In the genomic region with DNA sequence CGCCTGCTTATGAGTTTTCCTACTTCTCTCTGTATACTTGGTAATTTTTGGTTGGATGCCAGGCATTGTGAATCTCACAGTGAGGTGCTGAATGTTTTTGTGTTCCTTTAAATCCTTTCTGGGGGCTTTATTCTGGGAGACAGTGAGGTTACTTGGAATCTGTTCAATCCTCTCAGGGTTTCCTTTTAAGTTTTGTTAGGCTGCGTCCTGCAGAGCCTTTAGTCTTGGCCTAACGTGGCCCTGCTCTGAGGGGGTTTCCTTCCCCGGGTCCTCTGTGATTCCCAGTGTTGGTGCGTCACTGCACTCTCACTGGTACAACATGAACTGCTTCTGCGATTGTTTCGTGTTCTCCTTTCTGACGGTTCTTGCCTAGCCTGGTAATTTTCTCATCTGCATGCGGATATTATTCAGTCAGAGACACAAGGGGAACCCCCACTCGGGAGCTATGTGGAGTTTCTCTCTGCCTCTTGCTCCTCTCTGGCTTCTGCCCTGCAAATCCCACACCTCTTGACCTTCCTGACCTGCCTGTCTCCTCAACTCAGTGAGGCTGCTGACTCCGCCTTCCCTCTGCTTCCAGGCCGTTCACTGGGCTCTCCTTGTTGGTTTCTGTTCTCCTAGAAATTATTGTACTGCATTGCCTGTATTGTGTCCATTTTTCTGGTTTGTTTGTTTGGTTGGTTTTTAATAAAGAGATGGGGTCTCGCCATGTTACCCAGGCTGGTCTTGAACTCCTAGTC, we compare ENCODE assay signal across 14 cellular contexts.
DNase-seq lines count a peak whose midpoint lies in the region; ATAC-seq and TF ChIP-seq lines count a peak whose summit lies in the region.
"Had no signal": no experiment of that assay in that cellular context is flagged by ENCODE, and none has a peak within 500 bp of the region (broad histone marks: within the 10 kb centered on the region; RNA-seq: fewer than 3 reads in every experiment).

No MANE protein-coding gene starts in this region.

- H3K4me3 Mint-ChIP-seq in activated B cell treated with CpG ODN at 0.5 μM for 24 hours = no peak overlapping the region
- no peak overlapping the region for H3K4me3 Mint-ChIP-seq in activated CD4-positive, alpha-beta T cell treated with anti-CD3 and anti-CD28 coated beads for 36 hours
- H3K4me3 Mint-ChIP-seq: IgD-negative memory B cell, natural killer cell had no signal

- H2AFZ ChIP-seq in PC-9 = no peak overlapping the region

- H3K27me3 ChIP-seq in muscle layer of colon (ENCODE audit: control insufficient read depth in 1 of 2, insufficient read depth in 2 of 2, low read length in 2 of 2) = no peaks in the 10 kb centered on the region
- H3K27me3 ChIP-seq in PC-9 (ENCODE audit: insufficient read depth, low read depth) = no peaks in the 10 kb centered on the region
- H3K27me3 ChIP-seq in vagina = no peaks in the 10 kb centered on the region
- H3K27me3 ChIP-seq: ascending aorta, SJCRH30 had no signal

- no peak overlapping the region for H3K27ac Mint-ChIP-seq in activated B cell treated with CpG ODN at 0.5 μM for 24 hours
- H3K27ac Mint-ChIP-seq in activated CD4-positive, alpha-beta T cell treated with anti-CD3 and anti-CD28 coated beads for 36 hours = no peak overlapping the region
- H3K27ac Mint-ChIP-seq: natural killer cell had no signal

- H4K20me1 ChIP-seq in PC-9 (ENCODE audit: insufficient read depth) = no peaks in the 10 kb centered on the region

- no peaks in the 10 kb centered on the region for H3K79me2 ChIP-seq in PC-9 (ENCODE audit: low read depth)

- no peak for TF ChIP-seq POLR2A in vagina (IDR thresholded peaks at IDR 0.05)

- no peaks in the 10 kb centered on the region for H3K4me1 Mint-ChIP-seq in activated B cell treated with CpG ODN at 0.5 μM for 24 hours
- peaks cover 8% of the 10 kb centered on the region for H3K4me1 Mint-ChIP-seq in activated CD4-positive, alpha-beta T cell treated with anti-CD3 and anti-CD28 coated beads for 36 hours
- H3K4me1 Mint-ChIP-seq: natural killer cell had no signal

- H3K9me3 ChIP-seq in muscle layer of colon (ENCODE audit: low read length) (no peaks in the 10 kb centered on the region), PC-9 (ENCODE audit: insufficient read depth, low read depth) (0 out of 2 replicates have a peak, but pooled peaks cover 4% of the 10 kb centered on the region), vagina (no peaks in the 10 kb centered on the region)
- H3K9me3 ChIP-seq: ascending aorta, SJCRH30 had no signal

- H3K9ac ChIP-seq in muscle layer of colon (ENCODE audit: low read length) = no peak overlapping the region

- no TSS peak for BruUV-seq in PC-9 (replicated peaks; lab: Mats Ljungman, UMichigan)

- no peak for TF ChIP-seq CTCF in activated B cell treated with CpG ODN at 0.5 μM for 24 hours (IDR thresholded peaks at IDR 0.05)
- TF ChIP-seq CTCF in fibroblast of pulmonary artery (IDR thresholded peaks at IDR 0.05; ENCODE audit: low read length, missing control alignments) = no peak
- no peak for TF ChIP-seq CTCF in PC-9 (conservative IDR thresholded peaks at IDR 0.05)
- no peak for TF ChIP-seq CTCF in vagina (IDR thresholded peaks at IDR 0.05)

- DNase-seq in activated B cell treated with CpG ODN at 0.5 μM for 24 hours = no peak
- DNase-seq in fibroblast of pulmonary artery (ENCODE audit: low read depth) = peak; percentile 25
- DNase-seq in PC-9 = no peak
- no peak for DNase-seq in activated CD4-positive, alpha-beta T cell treated with anti-CD3 and anti-CD28 coated beads for 36 hours
- DNase-seq in vagina (ENCODE audit: extremely low spot score in 2 of 2) = no peak
- DNase-seq: activated CD8-positive, alpha-beta memory T cell treated with anti-CD3 and anti-CD28 coated beads, Interleukin-2, amount 50 U/mL, for 48 hours; natural killer cell; NCI-H1436 treated with DMSO at 0.1 percent for 48 hours had no signal

- POLR2A ChIA-PET in activated B cell treated with CpG ODN at 0.5 μM for 24 hours (lab: Charles Lee) (no interaction called here), PC-9 (lab: Charles Lee; ENCODE audit: unreplicated experiment) (no interaction called here)
- POLR2A ChIA-PET in activated CD4-positive, alpha-beta T cell treated with anti-CD3 and anti-CD28 coated beads for 36 hours (lab: Charles Lee) = no interaction called here

- H3K4me1 ChIP-seq in muscle layer of colon (ENCODE audit: insufficient read depth, low read length) (peaks cover 20% of the 10 kb centered on the region), PC-9 (replicated peaks; ENCODE audit: insufficient read depth) (no peaks in the 10 kb centered on the region), vagina (no peaks in the 10 kb centered on the region)
- H3K4me1 ChIP-seq: ascending aorta, SJCRH30 had no signal

- no peaks in the 10 kb centered on the region for H3F3A ChIP-seq in PC-9 (ENCODE audit: insufficient read depth, low read depth)

- CTCF ChIA-PET in activated B cell treated with CpG ODN at 0.5 μM for 24 hours (lab: Charles Lee) = no interaction called here
- CTCF ChIA-PET in PC-9 (lab: Charles Lee) = no interaction called here
- CTCF ChIA-PET in activated CD4-positive, alpha-beta T cell treated with anti-CD3 and anti-CD28 coated beads for 36 hours (lab: Charles Lee) = no interaction called here

- peak overlapping the region; percentile 64 for H3K27ac ChIP-seq in muscle layer of colon (ENCODE audit: low read depth, low read length)
- H3K27ac ChIP-seq in temporal lobe (ENCODE audit: low read depth, low read length) = peak overlapping the region; percentile 74
- H3K27ac ChIP-seq in PC-9 = no peak overlapping the region
- no peak overlapping the region for H3K27ac ChIP-seq in vagina
- H3K27ac ChIP-seq: SJCRH30 had no signal

- H3K36me3 Mint-ChIP-seq in activated B cell treated with CpG ODN at 0.5 μM for 24 hours (ENCODE audit: low read depth) = peaks cover 2% of the 10 kb centered on the region
- no peaks in the 10 kb centered on the region for H3K36me3 Mint-ChIP-seq in activated CD4-positive, alpha-beta T cell treated with anti-CD3 and anti-CD28 coated beads for 36 hours (ENCODE audit: low read depth)
- H3K36me3 Mint-ChIP-seq: natural killer cell had no signal

- peaks cover 8% of the 10 kb centered on the region for H3K9me3 Mint-ChIP-seq in activated B cell treated with CpG ODN at 0.5 μM for 24 hours
- peaks cover 2% of the 10 kb centered on the region for H3K9me3 Mint-ChIP-seq in activated CD4-positive, alpha-beta T cell treated with anti-CD3 and anti-CD28 coated beads for 36 hours (ENCODE audit: low read depth)
- H3K9me3 Mint-ChIP-seq: natural killer cell had no signal

- peaks cover 82% of the 10 kb centered on the region for H3K36me3 ChIP-seq in muscle layer of colon (ENCODE audit: insufficient read depth, low read length)
- peaks cover 11% of the 10 kb centered on the region; the same call in 1 of the 2 replicates for H3K36me3 ChIP-seq in PC-9 (ENCODE audit: low read depth)
- H3K36me3 ChIP-seq in vagina = peaks cover 6 to 73% of the 10 kb centered on the region in 2 donors

- no peaks in the 10 kb centered on the region for H3K27me3 Mint-ChIP-seq in activated B cell treated with CpG ODN at 0.5 μM for 24 hours
- H3K27me3 Mint-ChIP-seq in activated CD4-positive, alpha-beta T cell treated with anti-CD3 and anti-CD28 coated beads for 36 hours = no peaks in the 10 kb centered on the region

- intact Hi-C loops in activated B cell treated with CpG ODN at 0.5 μM for 24 hours (cut with micrococcal nuclease) (no loop called here), PC-9 (cut with micrococcal nuclease; ENCODE audit: unreplicated experiment) (loop anchor here (10.0 kb wide), 1 partner anchor 65 kb away; no protein-coding TSS in a partner anchor), vagina (cut with DNase I) (no loop called here)
- intact Hi-C loops in activated CD4-positive, alpha-beta T cell treated with anti-CD3 and anti-CD28 coated beads for 36 hours (cut with DNase I, micrococcal nuclease) = no loop called here

- H3K9me2 ChIP-seq in PC-9 (ENCODE audit: insufficient read depth) = no peaks in the 10 kb centered on the region

- peak; percentile 21 for ATAC-seq in activated B cell treated with CpG ODN at 0.5 μM for 24 hours (ENCODE audit: low read depth)
- ATAC-seq in HG03457 (IDR thresholded peaks at IDR 0.05; ENCODE audit: unreplicated experiment) = no peak
- no peak for ATAC-seq in activated CD4-positive, alpha-beta T cell treated with anti-CD3 and anti-CD28 coated beads for 36 hours
- ATAC-seq: natural killer cell had no signal

- H3K4me2 ChIP-seq in PC-9 = no peak overlapping the region

- no peak overlapping the region for H3K4me3 ChIP-seq in fibroblast of pulmonary artery (replicated peaks; ENCODE audit: low read depth, low read length)
- no peak overlapping the region for H3K4me3 ChIP-seq in muscle layer of colon (ENCODE audit: low read depth in 1 of 2, low read length in 2 of 2)
- no peak overlapping the region for H3K4me3 ChIP-seq in PC-9
- H3K4me3 ChIP-seq in vagina = no peak overlapping the region
- H3K4me3 ChIP-seq: ascending aorta, SJCRH30 had no signal

Comparison
In these comparisons a context has a peak if more than half of its experiments do, and no peak if none do; other contexts are left out.
1. H3K27ac ChIP-seq: peak in muscle layer of colon (single experiment) and temporal lobe (single experiment); none in PC-9 (single experiment) and vagina (single experiment).